ENCODE assay signal across 1 cellular context in genomic region chr11:125123194-125123946, GRCh38.
TF ChIP-seq lines count a peak whose summit lies in the region.

No MANE protein-coding gene starts in this region.

TF ChIP-seq in GM12878, 131 proteins besides CTCF, POLR2A, EP300 and RAD21:
- no peak for TF ChIP-seq USF1 (IDR thresholded peaks at IDR 0.05; ENCODE audit: borderline replicate concordance, extremely low read length, insufficient read depth, low read depth, low read length)
- TF ChIP-seq PML (IDR thresholded peaks at IDR 0.05; ENCODE audit: low read length) = no peak
- TF ChIP-seq CBX3 (IDR thresholded peaks at IDR 0.05; ENCODE audit: borderline replicate concordance, low read depth) = no peak
- TF ChIP-seq ZNF24 (IDR thresholded peaks at IDR 0.05) = no peak
- no peak for TF ChIP-seq BACH1 (IDR thresholded peaks at IDR 0.05; ENCODE audit: borderline replicate concordance)
- TF ChIP-seq MEF2A (IDR thresholded peaks at IDR 0.05; ENCODE audit: insufficient read depth, low read depth, low read length) = no peak
- TF ChIP-seq KDM1A (IDR thresholded peaks at IDR 0.05; ENCODE audit: borderline replicate concordance) = no peak
- TF ChIP-seq STAT3 (IDR thresholded peaks at IDR 0.05; ENCODE audit: low read depth, low read length) = no peak
- no peak for TF ChIP-seq NFIC (IDR thresholded peaks at IDR 0.05; ENCODE audit: low read depth, low read length)
- TF ChIP-seq FOXM1 (IDR thresholded peaks at IDR 0.05; ENCODE audit: low read depth, low read length) = no peak
- no peak for TF ChIP-seq IKZF1 (conservative IDR thresholded peaks at IDR 0.05)
- no peak for TF ChIP-seq MTA3 (IDR thresholded peaks at IDR 0.05; ENCODE audit: borderline replicate concordance, low read length)
